Comparison of ENCODE assay signal across 26 cellular contexts in genomic region chr3:127105996-127106855, GRCh38.
"Had no signal": no experiment of that assay in that cellular context is flagged by ENCODE, and none has a peak within 500 bp of the region (broad histone marks: within the 10 kb centered on the region; RNA-seq: fewer than 3 reads in every experiment).

No MANE protein-coding gene starts in this region.

- H3K36me3 Mint-ChIP-seq: activated naive CD8-positive, alpha-beta T cell treated with anti-CD3 and anti-CD28 coated beads for 36 hours had no signal

- ATAC-seq: activated CD8-positive, alpha-beta T cell treated with anti-CD3 and anti-CD28 coated beads for 36 hours; activated T-cell treated with anti-CD3 and anti-CD28 coated beads, Interleukin-2, amount 50 U/mL, for 4 hours; PC-3 had no signal

- H3K4me3 ChIP-seq: Peyer's patch, SJSA1 had no signal

- FAIRE-seq: TTC549 had no signal

- H3K9ac ChIP-seq: SK-N-SH had no signal

- H3K4me1 ChIP-seq: Peyer's patch, SJSA1 had no signal

- H3K36me3 ChIP-seq: brain microvascular endothelial cell, Peyer's patch, SJSA1 had no signal

- H3K27me3 Mint-ChIP-seq: activated CD4-positive, alpha-beta T cell treated with anti-CD3 and anti-CD28 coated beads, Interleukin-2, amount 10 ng/mL, durations not matched to agents 24 days and 14 days; activated CD8-positive, alpha-beta T cell treated with anti-CD3 and anti-CD28 coated beads for 36 hours; activated naive CD8-positive, alpha-beta T cell treated with anti-CD3 and anti-CD28 coated beads for 36 hours had no signal

- H3K27me3 ChIP-seq: brain microvascular endothelial cell, Peyer's patch, SJSA1 had no signal

- H3K27ac ChIP-seq: brain microvascular endothelial cell, Peyer's patch, SJSA1 had no signal

- H3K9me3 Mint-ChIP-seq: activated CD8-positive, alpha-beta T cell treated with anti-CD3 and anti-CD28 coated beads for 36 hours; activated T-cell treated with anti-CD3 and anti-CD28 coated beads, Interleukin-2, amount 50 U/mL, for 4 hours; activated T-helper 1 cell treated with anti-CD3 and anti-CD28 coated beads, Interleukin-12 subunit alpha, Interleukin-12 subunit beta, Interleukin-2, Interleukin-4 antibody, amounts not matched to agents 30 ng/mL and 10 ng/mL and 1 ng/mL, durations not matched to agents 14 hours and 24 hours and 36 hours; T-helper 1 cell treated with Interleukin-12 subunit alpha and Interleukin-12 subunit beta and Interleukin-4 antibody, amounts not matched to agents 30 μg/mL and 1 μg/mL, for 36 hours; T-helper 2 cell treated with Interferon-gamma antibody and Interleukin-4, amounts not matched to agents 5 μg/mL and 100 μg/mL, for 36 hours had no signal

- H3K4me2 ChIP-seq: SK-N-SH had no signal

- H3K9me3 ChIP-seq: Peyer's patch, SJSA1 had no signal

- H3K4me1 Mint-ChIP-seq: activated CD4-positive, alpha-beta T cell treated with anti-CD3 and anti-CD28 coated beads, Interleukin-2, amount 10 ng/mL, durations not matched to agents 24 days and 14 days; activated naive CD8-positive, alpha-beta T cell treated with anti-CD3 and anti-CD28 coated beads for 36 hours had no signal

- H3K27ac Mint-ChIP-seq: activated CD4-positive, alpha-beta T cell treated with anti-CD3 and anti-CD28 coated beads, Interleukin-2, amount 10 ng/mL, durations not matched to agents 24 days and 14 days; activated CD8-positive, alpha-beta T cell treated with anti-CD3 and anti-CD28 coated beads for 36 hours; activated naive CD8-positive, alpha-beta T cell treated with anti-CD3 and anti-CD28 coated beads for 36 hours; activated T-helper 1 cell treated with anti-CD3 and anti-CD28 coated beads, Interleukin-12 subunit alpha, Interleukin-12 subunit beta, Interleukin-2, Interleukin-4 antibody, amounts not matched to agents 30 ng/mL and 10 ng/mL and 1 ng/mL, durations not matched to agents 14 hours and 24 hours and 36 hours; T-helper 1 cell treated with Interleukin-12 subunit alpha and Interleukin-12 subunit beta and Interleukin-4 antibody, amounts not matched to agents 30 μg/mL and 1 μg/mL, for 36 hours; T-helper 2 cell treated with Interferon-gamma antibody and Interleukin-4, amounts not matched to agents 5 μg/mL and 100 μg/mL, for 36 hours had no signal

- DNase-seq: activated CD4-positive, alpha-beta T cell treated with anti-CD3 and anti-CD28 coated beads, Interleukin-2, amount 10 ng/mL, durations not matched to agents 24 days and 14 days; activated CD4-positive, alpha-beta T cell treated with anti-CD3 and anti-CD28 coated beads, Interleukin-2, amount 50 U/mL, for 4 hours; activated CD8-positive, alpha-beta T cell treated with anti-CD3 and anti-CD28 coated beads for 36 hours; activated naive CD4-positive, alpha-beta T cell treated with anti-CD3 and anti-CD28 coated beads, Interleukin-2, amount 50 U/mL, for 16 hours; activated naive CD8-positive, alpha-beta T cell treated with anti-CD3 and anti-CD28 coated beads for 36 hours; activated T-cell treated with anti-CD3 and anti-CD28 coated beads for 4 hours; activated T-cell treated with anti-CD3 and anti-CD28 coated beads, Interleukin-2, amount 50 U/mL, for 4 hours; amniotic stem cell; aorta; brain microvascular endothelial cell; KBM-7; NCI-H1436 treated with DMSO at 0.1 percent for 48 hours; NCI-H1694 treated with DMSO at 0.1 percent for 48 hours; NCI-H2029; NCI-H345; NCI-H524 treated with DMSO at 0.1 percent for 48 hours; PC-3; Peyer's patch; RPMI8226; SHP77 treated with DMSO at 0.1 percent for 48 hours; SK-N-SH had no signal

- H3K4me3 Mint-ChIP-seq: activated CD4-positive, alpha-beta T cell treated with anti-CD3 and anti-CD28 coated beads, Interleukin-2, amount 10 ng/mL, durations not matched to agents 24 days and 14 days; activated CD8-positive, alpha-beta T cell treated with anti-CD3 and anti-CD28 coated beads for 36 hours; activated naive CD8-positive, alpha-beta T cell treated with anti-CD3 and anti-CD28 coated beads for 36 hours; activated T-cell treated with anti-CD3 and anti-CD28 coated beads, Interleukin-2, amount 50 U/mL, for 4 hours; activated T-helper 1 cell treated with anti-CD3 and anti-CD28 coated beads, Interleukin-12 subunit alpha, Interleukin-12 subunit beta, Interleukin-2, Interleukin-4 antibody, amounts not matched to agents 30 ng/mL and 10 ng/mL and 1 ng/mL, durations not matched to agents 14 hours and 24 hours and 36 hours; T-helper 1 cell treated with Interleukin-12 subunit alpha and Interleukin-12 subunit beta and Interleukin-4 antibody, amounts not matched to agents 30 μg/mL and 1 μg/mL, for 36 hours; T-helper 2 cell treated with Interferon-gamma antibody and Interleukin-4, amounts not matched to agents 5 μg/mL and 100 μg/mL, for 36 hours had no signal
